Comparison of ENCODE assay signal across 8 cellular contexts in the genomic region with DNA sequence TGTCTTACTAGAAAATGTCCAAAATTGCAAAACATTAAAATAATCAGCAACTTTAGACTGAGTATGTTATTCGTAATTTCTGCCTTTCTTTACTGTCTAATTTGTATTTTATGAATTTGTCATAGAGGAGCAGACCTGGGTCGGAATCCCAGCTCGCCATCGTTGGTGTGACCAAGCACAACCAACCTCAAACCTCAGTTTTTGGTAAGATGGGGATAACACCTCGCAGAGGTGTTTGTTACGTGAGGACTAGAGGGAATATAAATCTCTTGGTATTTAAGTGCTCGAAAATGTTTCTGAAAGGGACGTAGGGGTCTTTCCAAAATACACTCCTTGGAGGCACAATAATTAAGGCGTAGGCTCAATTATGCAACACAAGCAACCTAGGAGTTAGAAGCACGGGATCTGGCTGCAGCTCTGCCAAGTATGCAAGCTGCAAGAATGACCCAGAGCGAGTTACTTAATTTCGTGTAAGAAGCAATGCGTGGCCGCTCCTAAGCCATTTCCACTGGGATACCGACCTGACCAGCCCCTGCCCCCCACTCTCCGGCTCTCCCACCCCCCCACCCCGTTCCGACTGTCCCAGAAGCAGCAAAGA. TPM values are rescaled to one million over a fixed set of nuclear protein-coding genes. Genes with fewer than 3 reads are reported as not detected.
DNase-seq lines count a peak whose midpoint lies in the region; ATAC-seq and TF ChIP-seq lines count a peak whose summit lies in the region.

No MANE protein-coding gene starts in this region.

- H3K9me3 ChIP-seq in OCI-LY1 (ENCODE audit: low read length): no peaks in the 10 kb centered on the region

- no peak for TF ChIP-seq CTCF in OCI-LY1 (IDR thresholded peaks at IDR 0.05; ENCODE audit: low read length)

- ATAC-seq in GM19035 (IDR thresholded peaks at IDR 0.05; ENCODE audit: unreplicated experiment) (peak; percentile 28), HG03159 (IDR thresholded peaks at IDR 0.05; ENCODE audit: unreplicated experiment) (peak; percentile 28)

- H3K4me1 ChIP-seq in OCI-LY1 (ENCODE audit: insufficient read depth, low read length, severe bottlenecking): peaks cover 29% of the 10 kb centered on the region

- H3F3A ChIP-seq in OCI-LY1 (ENCODE audit: insufficient read depth, low read length): 0 out of 2 replicates have a peak, but pooled peaks cover 1% of the 10 kb centered on the region

- H3K4me3 ChIP-seq in OCI-LY1 (ENCODE audit: low read depth, low read length, poor library complexity, severe bottlenecking) (peak overlapping the region; percentile 92), iPS-11a (ENCODE audit: low read depth, low read length) (peak overlapping the region; percentile 82)

- peak overlapping the region; percentile 77 for H3K4me2 ChIP-seq in OCI-LY1 (ENCODE audit: low read length)

- H3K27ac ChIP-seq in OCI-LY1 (ENCODE audit: low read depth, low read length, poor library complexity, severe bottlenecking): peak overlapping the region; percentile 45

- no peaks in the 10 kb centered on the region for H4K20me1 ChIP-seq in OCI-LY1 (ENCODE audit: insufficient read depth, low read length)

- DNase-seq in COLO829 (ENCODE audit: low spot score) (peak; percentile 72), brain pericyte (ENCODE audit: low read depth, low spot score) (peak; percentile 6), renal cortical epithelial cell (ENCODE audit: low read depth) (peak; percentile 90), NCI-H128 (lab: John Stamatoyannopoulos, UW; ENCODE audit: unreplicated experiment) (no peak)

- peak overlapping the region; percentile 94 for H3K9ac ChIP-seq in OCI-LY1 (ENCODE audit: low read length)

- H3K79me2 ChIP-seq in OCI-LY1 (ENCODE audit: insufficient read depth, low read length): peaks cover 17% of the 10 kb centered on the region

- no peak overlapping the region for H2AFZ ChIP-seq in OCI-LY1 (ENCODE audit: low read length)

- H3K9me2 ChIP-seq in OCI-LY1 (ENCODE audit: low read depth, low read length): no peaks in the 10 kb centered on the region

- peaks cover 24% of the 10 kb centered on the region for H3K36me3 ChIP-seq in OCI-LY1 (ENCODE audit: insufficient read depth, low read length)

- H3K27me3 ChIP-seq in OCI-LY1 (ENCODE audit: insufficient read depth, low read length): no peaks in the 10 kb centered on the region

RNA-seq across cellular contexts. Expression of gene ADH5, which starts 0.6 kb away (rescaled TPM):
- total RNA-seq in renal cortical epithelial cell: 156 and 202 TPM in 2 replicates

RNA-seq across cellular contexts. Expression of gene ADH4, which starts 56.1 kb away (rescaled TPM):
- 0.10 TPM in 1 of 2 replicates, not detected in the other for total RNA-seq in renal cortical epithelial cell
